ENCODE assay signal across 14 cellular contexts in the genomic region with DNA sequence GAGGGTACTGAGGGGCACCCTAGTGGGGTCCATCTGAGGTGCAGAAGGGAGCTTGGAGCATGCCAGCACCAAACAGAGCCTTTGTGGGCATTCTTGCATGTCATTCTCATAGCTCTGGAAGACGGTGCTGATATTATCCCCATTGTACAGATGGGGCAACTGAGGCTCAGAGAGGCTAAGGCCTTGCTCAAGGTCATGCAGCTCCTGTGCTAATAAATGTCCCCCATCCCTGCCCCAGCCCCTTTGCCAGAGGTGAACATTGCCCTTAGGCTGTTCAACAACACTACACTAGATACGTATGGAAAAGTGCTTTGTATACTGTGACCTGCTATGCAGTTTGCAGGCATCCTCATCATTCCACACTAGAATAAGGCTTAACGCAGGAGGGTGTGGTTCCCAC. TPM values are rescaled to one million over a fixed set of nuclear protein-coding genes. Genes with fewer than 3 reads are reported as not detected.
"Had no signal": no experiment of that assay in that cellular context is flagged by ENCODE, and none has a peak within 500 bp of the region (broad histone marks: within the 10 kb centered on the region; RNA-seq: fewer than 3 reads in every experiment).

No MANE protein-coding gene starts in this region.

- H3K4me3 ChIP-seq: esophagus squamous epithelium, gastroesophageal sphincter, lung, mucosa of descending colon, thoracic aorta had no signal

- H3K27ac ChIP-seq: esophagus squamous epithelium, gastroesophageal sphincter had no signal

- DNase-seq: cerebellar nuclear complex; dermis blood vessel endothelial cell; esophagus squamous epithelium; foreskin fibroblast; glutamatergic neuron; immature natural killer cell; mucosa of descending colon; naive thymus-derived CD8-positive, alpha-beta T cell; stimulated activated CD4-positive, alpha-beta T cell treated with anti-CD3 and anti-CD28 coated beads, Interleukin-4, amount 100 ng/mL, for 1 hour; stimulated activated CD8-positive, alpha-beta memory T cell treated with anti-CD3 and anti-CD28 coated beads, Interleukin-4, amount 100 ng/mL, for 48 hours had no signal

- ATAC-seq: gastroesophageal sphincter; mucosa of descending colon; naive thymus-derived CD8-positive, alpha-beta T cell; stimulated activated effector memory CD8-positive, alpha-beta T cell treated with anti-CD3 and anti-CD28 coated beads, Interleukin-12 subunit alpha, Interleukin-12 subunit beta, amount 100 ng/mL, for 72 hours had no signal

- H3K27me3 ChIP-seq: esophagus squamous epithelium, gastroesophageal sphincter had no signal

- H3K9me3 ChIP-seq: esophagus squamous epithelium, gastroesophageal sphincter, mucosa of descending colon, thoracic aorta had no signal

- H3K36me3 ChIP-seq: esophagus squamous epithelium, gastroesophageal sphincter, thoracic aorta had no signal

RNA-seq across cellular contexts. Expression of a gene that starts 5.5 kb away (rescaled TPM):
- polyA plus RNA-seq: immature natural killer cell had no signal
